13 cellular contexts compared by ENCODE assay signal in the genomic region with DNA sequence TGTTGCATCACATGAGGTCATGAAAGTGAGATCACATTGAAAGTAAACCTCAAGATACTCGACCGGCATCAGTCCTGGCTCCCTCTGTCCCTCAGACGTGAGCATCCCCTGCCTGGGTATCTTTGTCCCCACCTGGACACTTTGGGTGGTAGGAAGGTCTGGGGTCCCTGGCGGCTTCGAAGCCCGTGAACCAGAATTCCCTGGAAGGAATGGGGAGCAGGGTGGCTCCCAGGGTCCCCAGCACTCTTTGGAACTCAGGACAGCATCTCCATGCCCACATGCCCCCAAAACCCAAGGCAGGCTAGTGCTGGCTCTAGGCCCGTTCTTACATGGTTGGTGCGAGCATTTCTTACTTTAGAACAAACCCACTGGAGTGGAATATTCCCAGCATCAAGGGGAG.
"Had no signal": no experiment of that assay in that cellular context is flagged by ENCODE, and none has a peak within 500 bp of the region (broad histone marks: within the 10 kb centered on the region; RNA-seq: fewer than 3 reads in every experiment).

No MANE protein-coding gene starts in this region.

- H3K4me1 ChIP-seq: colonic mucosa, transverse colon had no signal

- H3K4me3 ChIP-seq: adrenal gland, colonic mucosa, psoas muscle, transverse colon had no signal

- H3K27ac ChIP-seq: adrenal gland, colonic mucosa, psoas muscle, transverse colon had no signal

- ATAC-seq: activated CD4-positive, CD25-positive, alpha-beta regulatory T cell treated with anti-CD3 and anti-CD28 coated beads, Interleukin-2, amount 50 U/mL, for 24 hours; psoas muscle; stimulated activated naive B cell treated with anti-CD40 and anti-IgM and Interleukin-4, amounts not matched to agents 10 μg/mL and 1 μg/mL and 100 μg/mL, for 72 hours had no signal

- H3K36me3 ChIP-seq: colonic mucosa had no signal

- DNase-seq: activated naive CD4-positive, alpha-beta T cell treated with anti-CD3 and anti-CD28 coated beads, Interleukin-2, amount 10 ng/mL, durations not matched to agents 7 days and 5 days; caudate nucleus; colonic mucosa; hippocampal formation; stimulated activated CD4-positive, alpha-beta T cell treated with anti-CD3 and anti-CD28 coated beads, Interleukin-12 subunit alpha, Interleukin-12 subunit beta, amount 100 ng/mL, for 4 hours; stimulated activated CD4-positive, alpha-beta T cell treated with anti-CD3 and anti-CD28 coated beads, Interleukin-2, amount 100 ng/mL, for 24 hours; stimulated activated naive B cell treated with anti-CD40 and anti-IgM and Interleukin-4, amounts not matched to agents 10 μg/mL and 1 μg/mL and 100 μg/mL, for 72 hours; substantia nigra; T-helper 9 cell; transverse colon had no signal

- H3K27me3 ChIP-seq: adrenal gland, colonic mucosa, transverse colon had no signal

- H3K9me3 ChIP-seq: adrenal gland, colonic mucosa, psoas muscle, transverse colon had no signal
